ENCODE assay signal across 18 cellular contexts in genomic region chr7:12196386-12196785, GRCh38. TPM values are rescaled to one million over a fixed set of nuclear protein-coding genes. Genes with fewer than 3 reads are reported as not detected.
A peak's percentile ranks its signal among the peaks of the same experiment; 100 is the strongest.
DNase-seq lines count a peak whose midpoint lies in the region; ATAC-seq lines count a peak whose summit lies in the region.
"Had no signal": no experiment of that assay in that cellular context is flagged by ENCODE, and none has a peak within 500 bp of the region (broad histone marks: within the 10 kb centered on the region; RNA-seq: fewer than 3 reads in every experiment).

No MANE protein-coding gene starts in this region.

- peaks cover 20% of the 10 kb centered on the region for H3K27me3 Mint-ChIP-seq in activated CD4-positive, alpha-beta T cell treated with anti-CD3 and anti-CD28 coated beads, Interleukin-2, amount 10 ng/mL, durations not matched to agents 24 days and 14 days

- intact Hi-C loops in activated CD4-positive, alpha-beta T cell treated with anti-CD3 and anti-CD28 coated beads, Interleukin-2, amount 10 ng/mL, durations not matched to agents 24 days and 14 days (cut with micrococcal nuclease): no loop called here

- ATAC-seq in HG03342 (IDR thresholded peaks at IDR 0.05; ENCODE audit: unreplicated experiment): no peak

- no peak overlapping the region for H3K4me3 Mint-ChIP-seq in activated CD4-positive, alpha-beta T cell treated with anti-CD3 and anti-CD28 coated beads, Interleukin-2, amount 10 ng/mL, durations not matched to agents 24 days and 14 days
- H3K4me3 Mint-ChIP-seq: CD14-positive monocyte; CD4-positive, alpha-beta memory T cell; CD8-positive, alpha-beta memory T cell had no signal

- H3K27ac Mint-ChIP-seq in activated CD4-positive, alpha-beta T cell treated with anti-CD3 and anti-CD28 coated beads, Interleukin-2, amount 10 ng/mL, durations not matched to agents 24 days and 14 days: no peak overlapping the region
- H3K27ac Mint-ChIP-seq: CD14-positive monocyte; CD4-positive, alpha-beta memory T cell; CD4-positive, CD25-positive, alpha-beta regulatory T cell; CD8-positive, alpha-beta memory T cell had no signal

- no peaks in the 10 kb centered on the region for H3K36me3 Mint-ChIP-seq in activated CD4-positive, alpha-beta T cell treated with anti-CD3 and anti-CD28 coated beads, Interleukin-2, amount 10 ng/mL, durations not matched to agents 24 days and 14 days (ENCODE audit: low read depth)
- H3K36me3 Mint-ChIP-seq: CD14-positive monocyte; CD4-positive, alpha-beta memory T cell; CD4-positive, CD25-positive, alpha-beta regulatory T cell had no signal

- peak; percentile 51 for DNase-seq in SK-MEL-5 (ENCODE audit: low read depth, low spot score)
- DNase-seq in globus pallidus (ENCODE audit: low spot score): peak; percentile 15
- peak; percentile 43 for DNase-seq in pons (ENCODE audit: low spot score)
- no peak for DNase-seq in activated T-cell treated with anti-CD3 and anti-CD28 coated beads, Interleukin-2, amount 50 U/mL, for 1 hour
- no peak for DNase-seq in activated CD4-positive, alpha-beta T cell treated with anti-CD3 and anti-CD28 coated beads, Interleukin-2, amount 10 ng/mL, durations not matched to agents 24 days and 14 days
- DNase-seq: 8988T; ACHN; BE2C; C1 segment of cervical spinal cord; Caco-2; Calu3; CD4-positive, alpha-beta memory T cell; CD4-positive, CD25-positive, alpha-beta regulatory T cell; CD8-positive, alpha-beta memory T cell; DMS79 treated with DMSO at 0.1 percent for 48 hours; GF-D8 had no signal

- H3K4me1 Mint-ChIP-seq in activated CD4-positive, alpha-beta T cell treated with anti-CD3 and anti-CD28 coated beads, Interleukin-2, amount 10 ng/mL, durations not matched to agents 24 days and 14 days: no peaks in the 10 kb centered on the region
- H3K4me1 Mint-ChIP-seq: CD14-positive monocyte; CD4-positive, alpha-beta memory T cell; CD4-positive, CD25-positive, alpha-beta regulatory T cell; CD8-positive, alpha-beta memory T cell had no signal

- no peaks in the 10 kb centered on the region for H3K9me3 Mint-ChIP-seq in activated CD4-positive, alpha-beta T cell treated with anti-CD3 and anti-CD28 coated beads, Interleukin-2, amount 10 ng/mL, durations not matched to agents 24 days and 14 days

- in situ Hi-C loops in SK-MEL-5 (cut with HindIII; ENCODE audit: low pct_unique_long_range_greater_than_20kb, low sequenced_read_pairs): no loop called here

RNA-seq across cellular contexts. Expression of gene TMEM106B, which starts 14.7 kb away (rescaled TPM):
- 83.3 and 102 TPM in 2 replicates for total RNA-seq in SK-MEL-5 (2014; rRNA removed; shearing (Covaris generic))
- polyA plus RNA-seq in SK-MEL-5 (2015; cell fraction: cytosol; rRNA removed): 52.4 and 79.6 TPM in 2 replicates
- polyA plus RNA-seq in SK-MEL-5 (2015; cell fraction: nucleus; rRNA removed): 37.8 and 39.9 TPM in 2 replicates
- 24.0 and 25.5 TPM in 2 replicates for total RNA-seq in activated CD4-positive, alpha-beta T cell treated with anti-CD3 and anti-CD28 coated beads, Interleukin-2, amount 10 ng/mL, durations not matched to agents 24 days and 14 days

Comparison
In these comparisons a context has a peak if more than half of its experiments do, and no peak if none do; other contexts are left out.
1. DNase-seq: peak in SK-MEL-5 (single experiment), globus pallidus (single experiment) and pons (single experiment); none in activated T-cell treated with anti-CD3 and anti-CD28 coated beads, Interleukin-2, amount 50 U/mL, for 1 hour (single experiment) and activated CD4-positive, alpha-beta T cell treated with anti-CD3 and anti-CD28 coated beads, Interleukin-2, amount 10 ng/mL, durations not matched to agents 24 days and 14 days (single experiment).